Comparison of ENCODE assay signal across 1 cellular context in genomic region chr4:74659576-74660411, GRCh38.
A peak's percentile ranks its signal among the peaks of the same experiment; 100 is the strongest.
TF ChIP-seq lines count a peak whose summit lies in the region.

No MANE protein-coding gene starts in this region.

TF ChIP-seq in HepG2, 621 proteins besides CTCF, POLR2A, EP300 and RAD21 (continued from another document):
- TF ChIP-seq ZBTB2 (CRISPR knock-in tag; IDR thresholded peaks at IDR 0.05; ENCODE audit: low read depth) (no peak), ZNF33B (CRISPR knock-in tag; IDR thresholded peaks at IDR 0.05) (no peak), MXD4 (CRISPR knock-in tag; IDR thresholded peaks at IDR 0.05) (no peak), ZNF414 (CRISPR knock-in tag; IDR thresholded peaks at IDR 0.05) (no peak), THAP7 (CRISPR knock-in tag; IDR thresholded peaks at IDR 0.05) (no peak), NCOA2 (CRISPR knock-in tag; IDR thresholded peaks at IDR 0.05) (peak; percentile 83), MBNL3 (CRISPR knock-in tag; conservative IDR thresholded peaks at IDR 0.05) (no peak), ARID3A (IDR thresholded peaks at IDR 0.05; ENCODE audit: low read depth, low read length) (peak; percentile 58; the same call in 1 of the 2 replicates), ZNF781 (CRISPR knock-in tag; IDR thresholded peaks at IDR 0.05; ENCODE audit: borderline replicate concordance, not compliant biosample characterization) (no peak), KLF16 (CRISPR knock-in tag; IDR thresholded peaks at IDR 0.05) (no peak; a peak in 1 of 4 replicates), ZNF382 (CRISPR knock-in tag; IDR thresholded peaks at IDR 0.05; ENCODE audit: borderline replicate concordance) (no peak), MED1 (CRISPR knock-in tag; IDR thresholded peaks at IDR 0.05) (peak; percentile 92), ZNF879 (CRISPR knock-in tag; IDR thresholded peaks at IDR 0.05) (no peak), FOXP1 (IDR thresholded peaks at IDR 0.05) (no peak), FOXP1 (CRISPR knock-in tag; IDR thresholded peaks at IDR 0.05) (peak; percentile 60), CAMTA2 (CRISPR knock-in tag; IDR thresholded peaks at IDR 0.05; ENCODE audit: borderline replicate concordance) (no peak), HDAC2 (CRISPR knock-in tag; IDR thresholded peaks at IDR 0.05) (0 out of 2 replicates have a peak, but pooled peaks have one; percentile 13), NR2F6 (IDR thresholded peaks at IDR 0.05) (peak; percentile 93), NR2F6 (CRISPR knock-in tag; IDR thresholded peaks at IDR 0.05) (peak; percentile 90), CBX2 (IDR thresholded peaks at IDR 0.05; ENCODE audit: low read depth, low read length) (no peak), CBX2 (CRISPR knock-in tag; IDR thresholded peaks at IDR 0.05; ENCODE audit: low read depth) (no peak), DZIP1 (CRISPR knock-in tag; IDR thresholded peaks at IDR 0.05) (no peak), KLF6 (CRISPR knock-in tag; IDR thresholded peaks at IDR 0.05) (0 out of 2 replicates have a peak, but pooled peaks have one; percentile 23), HNF4G (IDR thresholded peaks at IDR 0.05; ENCODE audit: borderline replicate concordance, low read depth, low read length) (no peak), HNF4G (CRISPR knock-in tag; IDR thresholded peaks at IDR 0.05; ENCODE audit: borderline replicate concordance, low read depth) (no peak), KDM1A (CRISPR knock-in tag; IDR thresholded peaks at IDR 0.05) (no peak)
